8 cellular contexts compared by ENCODE assay signal in genomic region chr1:42259059-42259738, GRCh38.
DNase-seq lines count a peak whose midpoint lies in the region; ATAC-seq and TF ChIP-seq lines count a peak whose summit lies in the region.

No MANE protein-coding gene starts in this region.

- H3K4me1 Mint-ChIP-seq in memory B cell: peaks cover 14% of the 10 kb centered on the region

- peaks cover 0 to 3% of the 10 kb centered on the region in 2 donors for H3K36me3 ChIP-seq in ascending aorta

- H3K4me3 ChIP-seq in AG09309 (ENCODE audit: control insufficient read depth, low read depth, low read length) (no peak overlapping the region), astrocyte of the cerebellum (ENCODE audit: low read depth, low read length) (no peak overlapping the region), ascending aorta (no peak overlapping the region)

- H3K27me3 ChIP-seq in ascending aorta: no peaks in the 10 kb centered on the region

- in situ Hi-C loops in astrocyte of the cerebellum (cut with HindIII; ENCODE audit: low sequenced_read_pairs): no loop called here

- TF ChIP-seq CTCF in AG09309 (IDR thresholded peaks at IDR 0.05; ENCODE audit: control insufficient read depth, insufficient read depth, low read depth, low read length, missing control alignments) (no peak), astrocyte of the cerebellum (IDR thresholded peaks at IDR 0.05; ENCODE audit: low read depth, low read length, missing control alignments) (no peak), ascending aorta (IDR thresholded peaks at IDR 0.05) (no peak)

- peaks cover 27% of the 10 kb centered on the region for H3K36me3 Mint-ChIP-seq in memory B cell

- H3K27ac Mint-ChIP-seq in memory B cell: peak overlapping the region; percentile 9

- peaks cover 0 to 16% of the 10 kb centered on the region in 2 donors for H3K4me1 ChIP-seq in ascending aorta

- ATAC-seq in HG02571 (IDR thresholded peaks at IDR 0.05; ENCODE audit: unreplicated experiment): peak; percentile 59
- no peak for ATAC-seq in memory B cell (ENCODE audit: low read depth)
- no peak for ATAC-seq in GM18502 (IDR thresholded peaks at IDR 0.05; ENCODE audit: poor library complexity, unreplicated experiment)
- ATAC-seq in GM21717 (IDR thresholded peaks at IDR 0.05; ENCODE audit: unreplicated experiment): no peak

- no peak overlapping the region for H3K4me3 Mint-ChIP-seq in memory B cell

- peaks cover 2% of the 10 kb centered on the region for H3K9me3 Mint-ChIP-seq in memory B cell

- no peak overlapping the region for H3K27ac ChIP-seq in ascending aorta

- peak; percentile 8 for DNase-seq in AG09309 (ENCODE audit: low read depth)
- DNase-seq in astrocyte of the cerebellum (ENCODE audit: low read depth): peak; percentile 53
- no peak for DNase-seq in memory B cell (ENCODE audit: low spot score in 2 of 2)
- no peak for DNase-seq in activated CD4-positive, alpha-beta T cell treated with anti-CD3 and anti-CD28 coated beads for 48 hours
- no peak for DNase-seq in ascending aorta (ENCODE audit: low spot score in 2 of 2)

- no peaks in the 10 kb centered on the region for H3K9me3 ChIP-seq in ascending aorta

- intact Hi-C loops in ascending aorta (cut with DNase I): no loop called here

- H3K27me3 Mint-ChIP-seq in memory B cell: no peaks in the 10 kb centered on the region

Comparison
In these comparisons a context has a peak if more than half of its experiments do, and no peak if none do; other contexts are left out.
1. DNase-seq: peak in AG09309 (single experiment) and astrocyte of the cerebellum (single experiment); none in memory B cell (0 of 2), activated CD4-positive, alpha-beta T cell treated with anti-CD3 and anti-CD28 coated beads for 48 hours (single experiment) and ascending aorta (0 of 2).